ENCODE assay signal across 7 cellular contexts in genomic region chr11:83284501-83285051, GRCh38. TPM values are rescaled to one million over a fixed set of nuclear protein-coding genes. Genes with fewer than 3 reads are reported as not detected.
DNase-seq lines count a peak whose midpoint lies in the region; ATAC-seq and TF ChIP-seq lines count a peak whose summit lies in the region.

No MANE protein-coding gene starts in this region.

- H3K9me3 Mint-ChIP-seq in glutamatergic neuron (ENCODE audit: unreplicated experiment), result peaks cover 8% of the 10 kb centered on the region
- peaks cover 3% of the 10 kb centered on the region for H3K9me3 Mint-ChIP-seq in stimulated activated memory B cell treated with anti-CD40 and anti-IgM and Interleukin-4, amounts not matched to agents 10 μg/mL and 1 μg/mL and 100 μg/mL, for 72 hours

- peaks cover 8% of the 10 kb centered on the region for H3K4me1 Mint-ChIP-seq in glutamatergic neuron (ENCODE audit: low read depth, unreplicated experiment)
- peaks cover 51% of the 10 kb centered on the region for H3K4me1 Mint-ChIP-seq in stimulated activated memory B cell treated with anti-CD40 and anti-IgM and Interleukin-4, amounts not matched to agents 10 μg/mL and 1 μg/mL and 100 μg/mL, for 72 hours

- H3K27ac Mint-ChIP-seq in glutamatergic neuron (ENCODE audit: unreplicated experiment), result peak overlapping the region; percentile 92
- peak overlapping the region; percentile 97 for H3K27ac Mint-ChIP-seq in stimulated activated memory B cell treated with anti-CD40 and anti-IgM and Interleukin-4, amounts not matched to agents 10 μg/mL and 1 μg/mL and 100 μg/mL, for 72 hours

- H3K27me3 Mint-ChIP-seq in glutamatergic neuron (ENCODE audit: unreplicated experiment), result no peaks in the 10 kb centered on the region
- H3K27me3 Mint-ChIP-seq in stimulated activated memory B cell treated with anti-CD40 and anti-IgM and Interleukin-4, amounts not matched to agents 10 μg/mL and 1 μg/mL and 100 μg/mL, for 72 hours, result no peaks in the 10 kb centered on the region

- no peak for DNase-seq in HL-60 (ENCODE audit: low read depth in 1 of 2, low spot score in 1 of 2)
- DNase-seq in SK-N-MC (ENCODE audit: low read depth, low spot score), result no peak
- no peak for DNase-seq in glutamatergic neuron
- no peak for DNase-seq in inferior parietal cortex (ENCODE audit: extremely low spot score)
- no peak for DNase-seq in iPS-NIHi7 (ENCODE audit: extremely low spot score)

- H3K27ac ChIP-seq in HL-60 (replicated peaks), result peak overlapping the region; percentile 98
- H3K27ac ChIP-seq in SK-N-MC, result peak overlapping the region; percentile 97; the same call in 1 of the 2 replicates

- peak overlapping the region; percentile 91 for H3K4me3 ChIP-seq in HL-60 (replicated peaks; ENCODE audit: insufficient read depth, low read length)
- H3K4me3 ChIP-seq in SK-N-MC, result peak overlapping the region; percentile 95

- TF ChIP-seq CTCF in HL-60 (IDR thresholded peaks at IDR 0.05; ENCODE audit: insufficient read depth, low read length) (no peak), glutamatergic neuron (IDR thresholded peaks at IDR 0.05; ENCODE audit: partially characterized antibody, unreplicated experiment) (no peak)

- no peaks in the 10 kb centered on the region for H3K27me3 ChIP-seq in HL-60 (ENCODE audit: insufficient read depth, poor library complexity, severe bottlenecking)

- peaks cover 9% of the 10 kb centered on the region for H3K36me3 ChIP-seq in SK-N-MC (ENCODE audit: insufficient read depth, low read length)

- ATAC-seq in stimulated activated memory B cell treated with anti-CD40 and anti-IgM and Interleukin-4, amounts not matched to agents 10 μg/mL and 1 μg/mL and 100 μg/mL, for 72 hours, result no peak
- ATAC-seq in HG03175 (IDR thresholded peaks at IDR 0.05; ENCODE audit: unreplicated experiment), result no peak

- H3K36me3 Mint-ChIP-seq in glutamatergic neuron (ENCODE audit: unreplicated experiment), result no peaks in the 10 kb centered on the region
- peaks cover 12% of the 10 kb centered on the region for H3K36me3 Mint-ChIP-seq in stimulated activated memory B cell treated with anti-CD40 and anti-IgM and Interleukin-4, amounts not matched to agents 10 μg/mL and 1 μg/mL and 100 μg/mL, for 72 hours

- H3K9ac ChIP-seq in SK-N-MC (ENCODE audit: insufficient read length), result peak overlapping the region; percentile 97

- peak overlapping the region; percentile 94 for H3K4me3 Mint-ChIP-seq in glutamatergic neuron (ENCODE audit: unreplicated experiment)
- peak overlapping the region; percentile 99 for H3K4me3 Mint-ChIP-seq in stimulated activated memory B cell treated with anti-CD40 and anti-IgM and Interleukin-4, amounts not matched to agents 10 μg/mL and 1 μg/mL and 100 μg/mL, for 72 hours

- H3K9me3 ChIP-seq in SK-N-MC (ENCODE audit: low read depth, low read length), result no peaks in the 10 kb centered on the region

RNA-seq across cellular contexts. Expression of gene CCDC90B, which starts 1.6 kb away (rescaled TPM):
- 61.3 TPM for total RNA-seq in glutamatergic neuron (ENCODE audit: unreplicated experiment)
